25 cellular contexts compared by ENCODE assay signal in genomic region chr6:163754866-163755265, GRCh38.
"Had no signal": no experiment of that assay in that cellular context is flagged by ENCODE, and none has a peak within 500 bp of the region (broad histone marks: within the 10 kb centered on the region; RNA-seq: fewer than 3 reads in every experiment).

No MANE protein-coding gene starts in this region.

- H3K79me2 ChIP-seq: parathyroid adenoma had no signal

- H3K27me3 ChIP-seq: esophagus squamous epithelium, gastroesophageal sphincter, testis, tibial nerve had no signal

- H3K27ac ChIP-seq: coronary artery, epithelial cell of prostate, esophagus squamous epithelium, gastroesophageal sphincter, left ventricle myocardium inferior, parathyroid adenoma, prostate gland, testis, tibial nerve had no signal

- H3K9me3 ChIP-seq: prostate gland, testis had no signal

- H3K36me3 Mint-ChIP-seq: stimulated activated memory B cell treated with anti-CD40 and anti-IgM and Interleukin-4, amounts not matched to agents 10 μg/mL and 1 μg/mL and 100 μg/mL, for 72 hours had no signal

- H3K9ac ChIP-seq: parathyroid adenoma had no signal

- H3K9me3 Mint-ChIP-seq: immature natural killer cell; stimulated activated naive CD8-positive, alpha-beta T cell treated with anti-CD3 and anti-CD28 coated beads, Interleukin-15, Interleukin-2, amounts not matched to agents 100 ng/mL and 50 ng/mL, for 24 hours had no signal

- DNase-seq: effector memory CD4-positive, alpha-beta T cell; esophagus squamous epithelium; foreskin fibroblast; glutamatergic neuron; immature natural killer cell; left ventricle myocardium inferior; mesenchymal stem cell; midbrain; naive B cell; nephron progenitor cell; spleen; stimulated activated CD4-positive, alpha-beta T cell treated with anti-CD3 and anti-CD28 coated beads, Interleukin-15, amount 100 ng/mL, for 24 hours; stimulated activated CD4-positive, alpha-beta T cell treated with anti-CD3 and anti-CD28 coated beads, Interleukin-1b, Interleukin-23, amount 100 ng/mL, for 48 hours; stimulated activated CD4-positive, alpha-beta T cell treated with anti-CD3 and anti-CD28 coated beads, Interleukin-4, amount 100 ng/mL, for 24 hours; testis had no signal

- H3K36me3 ChIP-seq: esophagus squamous epithelium, gastroesophageal sphincter, left ventricle myocardium inferior, prostate gland, spleen, tibial nerve had no signal

- H3K27ac Mint-ChIP-seq: nephron progenitor cell; stimulated activated memory B cell treated with anti-CD40 and anti-IgM and Interleukin-4, amounts not matched to agents 10 μg/mL and 1 μg/mL and 100 μg/mL, for 72 hours; stimulated activated naive CD8-positive, alpha-beta T cell treated with anti-CD3 and anti-CD28 coated beads, Interleukin-15, Interleukin-2, amounts not matched to agents 100 ng/mL and 50 ng/mL, for 24 hours had no signal

- H3K4me1 ChIP-seq: gastroesophageal sphincter, parathyroid adenoma, prostate gland, testis had no signal

- H3K4me3 Mint-ChIP-seq: nephron progenitor cell; stimulated activated memory B cell treated with anti-CD40 and anti-IgM and Interleukin-4, amounts not matched to agents 10 μg/mL and 1 μg/mL and 100 μg/mL, for 72 hours; stimulated activated naive CD8-positive, alpha-beta T cell treated with anti-CD3 and anti-CD28 coated beads, Interleukin-15, Interleukin-2, amounts not matched to agents 100 ng/mL and 50 ng/mL, for 24 hours had no signal

- H3K4me3 ChIP-seq: coronary artery, esophagus squamous epithelium, gastroesophageal sphincter, left ventricle myocardium inferior, lung, prostate gland, spleen, testis, tibial nerve had no signal

- ATAC-seq: gastroesophageal sphincter; sciatic nerve; stimulated activated memory B cell treated with anti-CD40 and anti-IgM and Interleukin-4, amounts not matched to agents 10 μg/mL and 1 μg/mL and 100 μg/mL, for 72 hours had no signal

- H2AFZ ChIP-seq: parathyroid adenoma had no signal
